9 cellular contexts compared by ENCODE assay signal in the genomic region with DNA sequence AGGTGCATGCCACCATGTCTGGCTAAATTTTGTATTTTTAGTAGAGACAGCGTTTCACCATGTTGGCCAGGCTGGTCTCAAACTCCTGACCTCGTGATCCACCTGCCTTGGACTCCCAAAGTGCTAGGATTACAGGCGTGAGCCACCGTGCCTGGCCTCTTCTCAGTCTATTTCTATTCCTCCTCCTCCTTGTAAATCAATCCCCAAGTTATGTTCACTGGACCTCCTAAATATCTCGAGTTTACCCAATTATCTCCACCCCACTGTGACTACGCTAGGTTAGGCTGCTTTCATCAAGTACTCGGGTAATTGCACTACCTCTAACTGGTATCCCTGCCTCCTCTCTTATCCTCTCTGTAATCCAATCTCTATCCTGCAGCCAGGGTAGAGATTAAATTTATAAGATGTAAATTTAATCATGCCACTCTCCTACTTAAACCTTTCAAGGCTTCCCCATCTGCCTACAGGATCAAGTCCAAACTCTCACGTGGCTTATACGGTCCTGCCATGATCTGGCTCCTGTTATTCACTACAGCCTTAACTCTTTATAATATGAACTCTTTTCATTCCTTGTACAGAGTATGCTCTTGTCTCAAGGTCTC. TPM values are rescaled to one million over a fixed set of nuclear protein-coding genes. Genes with fewer than 3 reads are reported as not detected.
DNase-seq lines count a peak whose midpoint lies in the region; ATAC-seq and TF ChIP-seq lines count a peak whose summit lies in the region.
"Had no signal": no experiment of that assay in that cellular context is flagged by ENCODE, and none has a peak within 500 bp of the region (broad histone marks: within the 10 kb centered on the region; RNA-seq: fewer than 3 reads in every experiment).

No MANE protein-coding gene starts in this region.

- intact Hi-C loops in lower lobe of right lung (cut with DNase I): no loop called here

- no peaks in the 10 kb centered on the region for H3K27me3 ChIP-seq in WERI-Rb-1 (ENCODE audit: insufficient read depth, low read depth, severe bottlenecking)
- H3K27me3 ChIP-seq in lower lobe of right lung (ENCODE audit: low read depth): no peaks in the 10 kb centered on the region
- no peaks in the 10 kb centered on the region for H3K27me3 ChIP-seq in thymus (ENCODE audit: control insufficient read depth, insufficient read depth)
- H3K27me3 ChIP-seq: Peyer's patch had no signal

- H3K27ac Mint-ChIP-seq in activated naive CD4-positive, alpha-beta T cell treated with anti-CD3 and anti-CD28 coated beads, Interleukin-2, amount 10 ng/mL, durations not matched to agents 7 days and 5 days: peak overlapping the region; percentile 96
- peak overlapping the region in 1 of 2 donors; percentile 95 for H3K27ac Mint-ChIP-seq in activated naive CD4-positive, alpha-beta T cell treated with anti-CD3 and anti-CD28 coated beads, Interleukin-2, amount 50 U/mL, for 72 hours

- H3K4me1 Mint-ChIP-seq in activated naive CD4-positive, alpha-beta T cell treated with anti-CD3 and anti-CD28 coated beads, Interleukin-2, amount 10 ng/mL, durations not matched to agents 7 days and 5 days: peaks cover 51% of the 10 kb centered on the region

- no peak for DNase-seq in activated naive CD4-positive, alpha-beta T cell treated with anti-CD3 and anti-CD28 coated beads, Interleukin-2, amount 10 ng/mL, durations not matched to agents 7 days and 5 days
- no peak for DNase-seq in activated naive CD4-positive, alpha-beta T cell treated with anti-CD3 and anti-CD28 coated beads, Interleukin-2, amount 50 U/mL, for 72 hours (ENCODE audit: low spot score in 2 of 2)
- DNase-seq in WERI-Rb-1: peak; percentile 86
- DNase-seq in lower lobe of right lung: no peak
- DNase-seq in activated gamma-delta T cell treated with Interleukin-2 at 50 U/mL for 16 hours: no peak
- DNase-seq in NCI-H187 (lab: John Stamatoyannopoulos, UW): no peak
- no peak for DNase-seq in SIG-M5 (lab: John Stamatoyannopoulos, UW)

- H3K27me3 Mint-ChIP-seq in activated naive CD4-positive, alpha-beta T cell treated with anti-CD3 and anti-CD28 coated beads, Interleukin-2, amount 10 ng/mL, durations not matched to agents 7 days and 5 days: peaks cover 6% of the 10 kb centered on the region

- no peaks in the 10 kb centered on the region for H3K9me3 Mint-ChIP-seq in activated naive CD4-positive, alpha-beta T cell treated with anti-CD3 and anti-CD28 coated beads, Interleukin-2, amount 10 ng/mL, durations not matched to agents 7 days and 5 days
- no peaks in the 10 kb centered on the region for H3K9me3 Mint-ChIP-seq in activated naive CD4-positive, alpha-beta T cell treated with anti-CD3 and anti-CD28 coated beads, Interleukin-2, amount 50 U/mL, for 72 hours

- H3K4me3 Mint-ChIP-seq in activated naive CD4-positive, alpha-beta T cell treated with anti-CD3 and anti-CD28 coated beads, Interleukin-2, amount 10 ng/mL, durations not matched to agents 7 days and 5 days: peak overlapping the region; percentile 92

- 94% methylated on average over 9 of the region's 9 CpGs for WGBS in thymus

- H3K4me1 ChIP-seq in lower lobe of right lung (peaks cover 53% of the 10 kb centered on the region), thymus (ENCODE audit: control insufficient read depth, insufficient read depth, low read length) (peaks cover 17% of the 10 kb centered on the region)

- CTCF ChIA-PET in activated naive CD4-positive, alpha-beta T cell treated with anti-CD3 and anti-CD28 coated beads, Interleukin-2, amount 10 ng/mL, durations not matched to agents 7 days and 5 days (lab: Charles Lee): interaction anchor here (2.1 kb wide), 1 partner anchor 26 kb away, joined by 8 read pairs; no protein-coding TSS in a partner anchor

- TF ChIP-seq CTCF in WERI-Rb-1 (IDR thresholded peaks at IDR 0.05; ENCODE audit: low read depth, low read length): no peak
- no peak for TF ChIP-seq CTCF in lower lobe of right lung (IDR thresholded peaks at IDR 0.05)

- H3K36me3 Mint-ChIP-seq in activated naive CD4-positive, alpha-beta T cell treated with anti-CD3 and anti-CD28 coated beads, Interleukin-2, amount 10 ng/mL, durations not matched to agents 7 days and 5 days: peaks cover 25% of the 10 kb centered on the region
- H3K36me3 Mint-ChIP-seq in activated naive CD4-positive, alpha-beta T cell treated with anti-CD3 and anti-CD28 coated beads, Interleukin-2, amount 50 U/mL, for 72 hours: peaks cover 16 to 27% of the 10 kb centered on the region in 2 donors

- H3K27ac ChIP-seq in WERI-Rb-1 (peak overlapping the region; percentile 96), lower lobe of right lung (peak overlapping the region; percentile 85), thymus (ENCODE audit: low read depth) (peak overlapping the region; percentile 91)

- ATAC-seq in activated naive CD4-positive, alpha-beta T cell treated with anti-CD3 and anti-CD28 coated beads, Interleukin-2, amount 50 U/mL, for 72 hours: no peak
- no peak for ATAC-seq in lower lobe of right lung

- no peaks in the 10 kb centered on the region for H3K9me3 ChIP-seq in WERI-Rb-1 (ENCODE audit: severe bottlenecking)
- H3K9me3 ChIP-seq in lower lobe of right lung: no peaks in the 10 kb centered on the region
- no peaks in the 10 kb centered on the region for H3K9me3 ChIP-seq in thymus (ENCODE audit: control insufficient read depth)
- H3K9me3 ChIP-seq: Peyer's patch had no signal

- H3K4me3 ChIP-seq in WERI-Rb-1 (ENCODE audit: low read depth, low read length) (peak overlapping the region; percentile 54), lower lobe of right lung (no peak overlapping the region), thymus (ENCODE audit: low read length) (no peak overlapping the region)

- H3K36me3 ChIP-seq in WERI-Rb-1 (peaks cover 39% of the 10 kb centered on the region), lower lobe of right lung (peaks cover 32% of the 10 kb centered on the region), thymus (ENCODE audit: control insufficient read depth, insufficient read depth) (peaks cover 13% of the 10 kb centered on the region)

RNA-seq across cellular contexts. Expression of a gene that starts 0.8 kb away (rescaled TPM):
- total RNA-seq in activated naive CD4-positive, alpha-beta T cell treated with anti-CD3 and anti-CD28 coated beads, Interleukin-2, amount 50 U/mL, for 72 hours: 10 to 100 TPM; 38.4 to 38.7 TPM
- total RNA-seq in lower lobe of right lung: 19.2 TPM
- 33.9 TPM for polyA plus RNA-seq in thymus

RNA-seq across cellular contexts. Expression of a gene that starts 5.7 kb away (rescaled TPM):
- 10 to 100 TPM; 84.1 to 85.8 TPM for total RNA-seq in activated naive CD4-positive, alpha-beta T cell treated with anti-CD3 and anti-CD28 coated beads, Interleukin-2, amount 50 U/mL, for 72 hours
- total RNA-seq in lower lobe of right lung: 90.9 TPM
- 60.0 TPM for polyA plus RNA-seq in thymus

RNA-seq across cellular contexts. Expression of a gene that starts 10.0 kb away (rescaled TPM):
- total RNA-seq in activated naive CD4-positive, alpha-beta T cell treated with anti-CD3 and anti-CD28 coated beads, Interleukin-2, amount 50 U/mL, for 72 hours: under 1 TPM; 0.09 to 0.21 TPM
- total RNA-seq in lower lobe of right lung: 2.6 TPM
- 0.25 TPM for polyA plus RNA-seq in thymus

RNA-seq across cellular contexts. Expression of a gene that starts 52.8 kb away (rescaled TPM):
- 10 to 100 TPM; 37.8 to 51.5 TPM for total RNA-seq in activated naive CD4-positive, alpha-beta T cell treated with anti-CD3 and anti-CD28 coated beads, Interleukin-2, amount 50 U/mL, for 72 hours
- 30.2 TPM for total RNA-seq in lower lobe of right lung
- 28.1 TPM for polyA plus RNA-seq in thymus

RNA-seq across cellular contexts. Expression of a gene that starts 58.8 kb away (rescaled TPM):
- total RNA-seq in activated naive CD4-positive, alpha-beta T cell treated with anti-CD3 and anti-CD28 coated beads, Interleukin-2, amount 50 U/mL, for 72 hours: 100 to 1,000 TPM in 1 of 2 donors, 10 to 100 TPM in 1; 46.2 to 101 TPM
- total RNA-seq in lower lobe of right lung: 19.6 TPM
- 6.2 TPM for polyA plus RNA-seq in thymus
